ENCODE assay signal across 28 cellular contexts in genomic region chr18:1026930-1027329, GRCh38.
"Had no signal": no experiment of that assay in that cellular context is flagged by ENCODE, and none has a peak within 500 bp of the region (broad histone marks: within the 10 kb centered on the region; RNA-seq: fewer than 3 reads in every experiment).

No MANE protein-coding gene starts in this region.

- H3K4me3 ChIP-seq: stomach, suprapubic skin, testis, thoracic aorta, thyroid gland, tibial artery, tibial nerve, transverse colon, upper lobe of left lung, upper lobe of right lung, uterus, vagina had no signal

- DNase-seq: stimulated activated CD4-positive, alpha-beta T cell treated with anti-CD3 and anti-CD28 coated beads, Interleukin-2, amount 100 ng/mL, for 48 hours; stimulated activated CD4-positive, alpha-beta T cell treated with anti-CD3 and anti-CD28 coated beads, Interleukin-4, amount 100 ng/mL, for 1 hour; stimulated activated CD4-positive, alpha-beta T cell treated with anti-CD3 and anti-CD28 coated beads, Interleukin-4, amount 100 ng/mL, for 24 hours; stimulated activated CD4-positive, alpha-beta T cell treated with anti-CD3 and anti-CD28 coated beads, Interleukin-4, amount 100 ng/mL, for 4 hours; stimulated activated CD8-positive, alpha-beta memory T cell treated with anti-CD3 and anti-CD28 coated beads, Interleukin-4, amount 100 ng/mL, for 48 hours; stimulated activated naive B cell treated with anti-CD40 and anti-IgM and Interleukin-4, amounts not matched to agents 10 μg/mL and 1 μg/mL and 100 μg/mL, for 72 hours; stimulated activated naive CD4-positive, alpha-beta T cell; stimulated activated naive CD4-positive, alpha-beta T cell treated with Interleukin-2 at 50 U/mL for 16 hours; stimulated activated naive CD8-positive, alpha-beta T cell treated with anti-CD3 and anti-CD28 coated beads, Interleukin-15, amount 100 ng/mL, for 72 hours; stimulated activated naive CD8-positive, alpha-beta T cell treated with anti-CD3 and anti-CD28 coated beads, Interleukin-15, Interleukin-2, amounts not matched to agents 100 U/mL and 50 U/mL, for 24 hours; stomach; substantia nigra; testis; thyroid gland; tibial artery; transverse colon; trophoblast cell; upper lobe of left lung; upper lobe of right lung; uterus had no signal

- H3K27me3 ChIP-seq: stomach, suprapubic skin, testis, thyroid gland, tibial artery, tibial nerve, transverse colon, upper lobe of left lung, upper lobe of right lung, uterus, vagina had no signal

- H3K4me1 Mint-ChIP-seq: stimulated activated effector memory CD8-positive, alpha-beta T cell treated with anti-CD3 and anti-CD28 coated beads, Interleukin-12 subunit alpha, Interleukin-12 subunit beta, amount 100 ng/mL, for 72 hours; stimulated activated memory B cell treated with anti-CD40 and anti-IgM and Interleukin-4, amounts not matched to agents 10 μg/mL and 1 μg/mL and 100 μg/mL, for 72 hours; stimulated activated naive B cell treated with anti-CD40 and anti-IgM and Interleukin-4, amounts not matched to agents 10 μg/mL and 1 μg/mL and 100 μg/mL, for 72 hours; stimulated activated naive CD8-positive, alpha-beta T cell treated with anti-CD3 and anti-CD28 coated beads, Interleukin-15, amount 100 ng/mL, for 72 hours had no signal

- H3K27ac Mint-ChIP-seq: stimulated activated effector memory CD8-positive, alpha-beta T cell treated with anti-CD3 and anti-CD28 coated beads, Interleukin-12 subunit alpha, Interleukin-12 subunit beta, amount 100 ng/mL, for 72 hours; stimulated activated memory B cell treated with anti-CD40 and anti-IgM and Interleukin-4, amounts not matched to agents 10 μg/mL and 1 μg/mL and 100 μg/mL, for 72 hours; stimulated activated naive B cell treated with anti-CD40 and anti-IgM and Interleukin-4, amounts not matched to agents 10 μg/mL and 1 μg/mL and 100 μg/mL, for 72 hours; stimulated activated naive CD8-positive, alpha-beta T cell treated with anti-CD3 and anti-CD28 coated beads, Interleukin-15, amount 100 ng/mL, for 72 hours; stimulated activated naive CD8-positive, alpha-beta T cell treated with anti-CD3 and anti-CD28 coated beads, Interleukin-15, Interleukin-2, amounts not matched to agents 100 ng/mL and 50 ng/mL, for 24 hours; type B pancreatic cell had no signal

- H3K9me3 ChIP-seq: testis, thoracic aorta, thyroid gland, upper lobe of right lung, uterus, vagina had no signal

- H3K27ac ChIP-seq: stomach, suprapubic skin, testis, thoracic aorta, thyroid gland, tibial artery, tibial nerve, transverse colon, upper lobe of left lung, upper lobe of right lung, uterus, vagina had no signal

- H3K4me1 ChIP-seq: stomach, suprapubic skin, testis, thyroid gland, tibial artery, tibial nerve, transverse colon, upper lobe of left lung, upper lobe of right lung, uterus, vagina had no signal

- H3K4me3 Mint-ChIP-seq: stimulated activated effector memory CD8-positive, alpha-beta T cell treated with anti-CD3 and anti-CD28 coated beads, Interleukin-12 subunit alpha, Interleukin-12 subunit beta, amount 100 ng/mL, for 72 hours; stimulated activated memory B cell treated with anti-CD40 and anti-IgM and Interleukin-4, amounts not matched to agents 10 μg/mL and 1 μg/mL and 100 μg/mL, for 72 hours; stimulated activated naive B cell treated with anti-CD40 and anti-IgM and Interleukin-4, amounts not matched to agents 10 μg/mL and 1 μg/mL and 100 μg/mL, for 72 hours; stimulated activated naive CD8-positive, alpha-beta T cell treated with anti-CD3 and anti-CD28 coated beads, Interleukin-15, amount 100 ng/mL, for 72 hours; stimulated activated naive CD8-positive, alpha-beta T cell treated with anti-CD3 and anti-CD28 coated beads, Interleukin-15, Interleukin-2, amounts not matched to agents 100 ng/mL and 50 ng/mL, for 24 hours; type B pancreatic cell had no signal

- ATAC-seq: stimulated activated effector memory CD8-positive, alpha-beta T cell treated with anti-CD3 and anti-CD28 coated beads, Interleukin-12 subunit alpha, Interleukin-12 subunit beta, amount 100 ng/mL, for 72 hours; stimulated activated memory B cell treated with anti-CD40 and anti-IgM and Interleukin-4, amounts not matched to agents 10 μg/mL and 1 μg/mL and 100 μg/mL, for 72 hours; stimulated activated naive B cell treated with anti-CD40 and anti-IgM and Interleukin-4, amounts not matched to agents 10 μg/mL and 1 μg/mL and 100 μg/mL, for 72 hours; stimulated activated naive CD8-positive, alpha-beta T cell treated with anti-CD3 and anti-CD28 coated beads, Interleukin-15, amount 100 ng/mL, for 72 hours; stimulated activated naive CD8-positive, alpha-beta T cell treated with anti-CD3 and anti-CD28 coated beads, Interleukin-15, Interleukin-2, amounts not matched to agents 100 U/mL and 50 U/mL, for 24 hours; upper lobe of right lung had no signal

- H3K36me3 Mint-ChIP-seq: stimulated activated effector memory CD8-positive, alpha-beta T cell treated with anti-CD3 and anti-CD28 coated beads, Interleukin-12 subunit alpha, Interleukin-12 subunit beta, amount 100 ng/mL, for 72 hours; stimulated activated memory B cell treated with anti-CD40 and anti-IgM and Interleukin-4, amounts not matched to agents 10 μg/mL and 1 μg/mL and 100 μg/mL, for 72 hours; stimulated activated naive B cell treated with anti-CD40 and anti-IgM and Interleukin-4, amounts not matched to agents 10 μg/mL and 1 μg/mL and 100 μg/mL, for 72 hours had no signal

- H3K27me3 Mint-ChIP-seq: stimulated activated memory B cell treated with anti-CD40 and anti-IgM and Interleukin-4, amounts not matched to agents 10 μg/mL and 1 μg/mL and 100 μg/mL, for 72 hours; stimulated activated naive B cell treated with anti-CD40 and anti-IgM and Interleukin-4, amounts not matched to agents 10 μg/mL and 1 μg/mL and 100 μg/mL, for 72 hours; stimulated activated naive CD8-positive, alpha-beta T cell treated with anti-CD3 and anti-CD28 coated beads, Interleukin-15, amount 100 ng/mL, for 72 hours; type B pancreatic cell had no signal

- H3K36me3 ChIP-seq: stomach, suprapubic skin, thoracic aorta, thyroid gland, tibial artery, tibial nerve, transverse colon, upper lobe of left lung, upper lobe of right lung, uterus, vagina had no signal
